Comparison of ENCODE assay signal across 12 cellular contexts in genomic region chr7:23333671-23334246, GRCh38. TPM values are rescaled to one million over a fixed set of nuclear protein-coding genes. Genes with fewer than 3 reads are reported as not detected.
DNase-seq lines count a peak whose midpoint lies in the region; ATAC-seq, FAIRE-seq and TF ChIP-seq lines count a peak whose summit lies in the region.
"Had no signal": no experiment of that assay in that cellular context is flagged by ENCODE, and none has a peak within 500 bp of the region (broad histone marks: within the 10 kb centered on the region; RNA-seq: fewer than 3 reads in every experiment).

No MANE protein-coding gene starts in this region.

- no peak overlapping the region for H2AFZ ChIP-seq in K562 (ENCODE audit: low read depth, low read length)
- H2AFZ ChIP-seq: GM23338 had no signal

- in situ Hi-C loops in K562 (cut with MboI), result no loop called here

- H3K4me2 ChIP-seq in K562 (ENCODE audit: insufficient read depth, low read length), result no peak overlapping the region
- H3K4me2 ChIP-seq: GM23338 had no signal

- H3K36me3 ChIP-seq in K562 (ENCODE audit: control insufficient read depth, insufficient read depth, low read length) (peaks cover 83% of the 10 kb centered on the region), upper lobe of left lung (no peaks in the 10 kb centered on the region)

- H3K79me2 ChIP-seq in K562 (ENCODE audit: control insufficient read depth, insufficient read depth, low read length), result no peaks in the 10 kb centered on the region

- no peaks in the 10 kb centered on the region for H3K4me1 Mint-ChIP-seq in stimulated activated memory B cell treated with anti-CD40 and anti-IgM and Interleukin-4, amounts not matched to agents 10 μg/mL and 1 μg/mL and 100 μg/mL, for 72 hours
- no peaks in the 10 kb centered on the region for H3K4me1 Mint-ChIP-seq in stimulated activated naive CD8-positive, alpha-beta T cell treated with anti-CD3 and anti-CD28 coated beads, Interleukin-15, amount 100 ng/mL, for 72 hours
- H3K4me1 Mint-ChIP-seq: GM23338 had no signal

- H3K4me1 ChIP-seq in K562 (replicated peaks in 1 of 2; ENCODE audit: control insufficient read depth in 2 of 2, insufficient read depth in 2 of 2, low read length in 2 of 2), result no peaks in the 10 kb centered on the region
- H3K4me1 ChIP-seq in upper lobe of left lung, result peaks cover 37 to 40% (median 37%) of the 10 kb centered on the region in 4 donors

- 81% methylated on average over 9 of the region's 9 CpGs for WGBS in K562 (ENCODE audit: insufficient coverage, low coverage, missing lambda C conversion rate)
- WGBS in upper lobe of left lung, 2 donors, result 67 to 68% methylated on average over 9 of the region's 9 CpGs

- CTCF ChIA-PET in K562 (lab: Yijun Ruan, JAX; ENCODE audit: low intra/inter-chr PET ratio), result no interaction called here

- no peak for FAIRE-seq in K562 (lab: Jason Lieb, UNC)

- DNase-seq in HPDE6-E6E7 (ENCODE audit: extremely low spot score) (peak; percentile 41), K562 (ENCODE audit: extremely low read depth in 1 of 4, low spot score in 3 of 4) (no peak), hepatic stellate cell (ENCODE audit: low spot score) (peak; percentile 61), upper lobe of left lung (no peak), globus pallidus (ENCODE audit: low spot score) (no peak)
- DNase-seq in stimulated activated naive CD8-positive, alpha-beta T cell treated with anti-CD3 and anti-CD28 coated beads, Interleukin-15, amount 100 ng/mL, for 72 hours, result no peak
- DNase-seq: NK-92 treated with Interleukin-12 subunit alpha and Interleukin-12 subunit beta, amount 100 ng/mL, for 24 hours had no signal

- H3K27ac ChIP-seq in K562 (ENCODE audit: extremely low read depth, low read depth, low read length) (no peak overlapping the region), upper lobe of left lung (peak overlapping the region; percentile 2 to 58 (median 34))

- no peaks in the 10 kb centered on the region for H3K27me3 ChIP-seq in K562 (ENCODE audit: control insufficient read depth in 2 of 2, insufficient read depth in 2 of 2, low read length in 2 of 2)
- H3K27me3 ChIP-seq in upper lobe of left lung, result no peaks in the 10 kb centered on the region

- BruUV-seq in K562 (replicated peaks; lab: Mats Ljungman, UMichigan), result TSS peak; percentile 8

- H3K36me3 Mint-ChIP-seq in stimulated activated memory B cell treated with anti-CD40 and anti-IgM and Interleukin-4, amounts not matched to agents 10 μg/mL and 1 μg/mL and 100 μg/mL, for 72 hours, result peaks cover 6% of the 10 kb centered on the region

- H3K9me1 ChIP-seq in K562 (ENCODE audit: control insufficient read depth, insufficient read depth, low read length), result no peaks in the 10 kb centered on the region

- H3K4me3 ChIP-seq in K562 (no peak overlapping the region), upper lobe of left lung (no peak overlapping the region)
- H3K4me3 ChIP-seq: GM23338, skin epidermis had no signal

- H3K9me3 Mint-ChIP-seq in stimulated activated memory B cell treated with anti-CD40 and anti-IgM and Interleukin-4, amounts not matched to agents 10 μg/mL and 1 μg/mL and 100 μg/mL, for 72 hours, result no peaks in the 10 kb centered on the region
- H3K9me3 Mint-ChIP-seq in stimulated activated naive CD8-positive, alpha-beta T cell treated with anti-CD3 and anti-CD28 coated beads, Interleukin-15, amount 100 ng/mL, for 72 hours, result no peaks in the 10 kb centered on the region
- H3K9me3 Mint-ChIP-seq: GM23338; stimulated activated naive CD8-positive, alpha-beta T cell treated with anti-CD3 and anti-CD28 coated beads, Interleukin-15, Interleukin-2, amounts not matched to agents 100 ng/mL and 50 ng/mL, for 24 hours had no signal

- H3K4me3 Mint-ChIP-seq in stimulated activated memory B cell treated with anti-CD40 and anti-IgM and Interleukin-4, amounts not matched to agents 10 μg/mL and 1 μg/mL and 100 μg/mL, for 72 hours, result no peak overlapping the region
- no peak overlapping the region for H3K4me3 Mint-ChIP-seq in stimulated activated naive CD8-positive, alpha-beta T cell treated with anti-CD3 and anti-CD28 coated beads, Interleukin-15, amount 100 ng/mL, for 72 hours
- H3K4me3 Mint-ChIP-seq: GM23338; stimulated activated naive CD8-positive, alpha-beta T cell treated with anti-CD3 and anti-CD28 coated beads, Interleukin-15, Interleukin-2, amounts not matched to agents 100 ng/mL and 50 ng/mL, for 24 hours had no signal

- TF ChIP-seq RAD21 in K562 (CRISPR knock-in tag; conservative IDR thresholded peaks at IDR 0.05 in 1 of 2, IDR thresholded peaks at IDR 0.05 in 1 of 2), result no peak

- no peaks in the 10 kb centered on the region for H4K20me1 ChIP-seq in K562 (replicated peaks; ENCODE audit: control insufficient read depth, insufficient read depth, low read length)

- no peaks in the 10 kb centered on the region for H3K9me3 ChIP-seq in K562 (replicated peaks; ENCODE audit: control insufficient read depth, insufficient read depth, low read depth, low read length)
- H3K9me3 ChIP-seq in upper lobe of left lung, result no peaks in the 10 kb centered on the region

- TF ChIP-seq POLR2A in K562 (conservative IDR thresholded peaks at IDR 0.05) (no peak), upper lobe of left lung (IDR thresholded peaks at IDR 0.05) (no peak)

- no peaks in the 10 kb centered on the region for H3K27me3 Mint-ChIP-seq in stimulated activated memory B cell treated with anti-CD40 and anti-IgM and Interleukin-4, amounts not matched to agents 10 μg/mL and 1 μg/mL and 100 μg/mL, for 72 hours
- no peaks in the 10 kb centered on the region for H3K27me3 Mint-ChIP-seq in stimulated activated naive CD8-positive, alpha-beta T cell treated with anti-CD3 and anti-CD28 coated beads, Interleukin-15, amount 100 ng/mL, for 72 hours

- H3K27ac Mint-ChIP-seq in stimulated activated memory B cell treated with anti-CD40 and anti-IgM and Interleukin-4, amounts not matched to agents 10 μg/mL and 1 μg/mL and 100 μg/mL, for 72 hours, result no peak overlapping the region
- no peak overlapping the region for H3K27ac Mint-ChIP-seq in stimulated activated naive CD8-positive, alpha-beta T cell treated with anti-CD3 and anti-CD28 coated beads, Interleukin-15, amount 100 ng/mL, for 72 hours
- H3K27ac Mint-ChIP-seq: GM23338; stimulated activated naive CD8-positive, alpha-beta T cell treated with anti-CD3 and anti-CD28 coated beads, Interleukin-15, Interleukin-2, amounts not matched to agents 100 ng/mL and 50 ng/mL, for 24 hours had no signal

- ATAC-seq in K562 (no peak), upper lobe of left lung (ENCODE audit: low FRiP score in 2 of 2) (peak in 1 of 2 donors; percentile 85), HG03159 (IDR thresholded peaks at IDR 0.05; ENCODE audit: unreplicated experiment) (no peak)
- ATAC-seq in stimulated activated memory B cell treated with anti-CD40 and anti-IgM and Interleukin-4, amounts not matched to agents 10 μg/mL and 1 μg/mL and 100 μg/mL, for 72 hours, result no peak
- no peak for ATAC-seq in stimulated activated naive CD8-positive, alpha-beta T cell treated with anti-CD3 and anti-CD28 coated beads, Interleukin-15, amount 100 ng/mL, for 72 hours
- ATAC-seq: GM23338 had no signal

- intact Hi-C loops in K562 (cut with micrococcal nuclease), result no loop called here

- H3K9ac ChIP-seq in K562 (ENCODE audit: insufficient read depth in 1 of 2, low read depth in 2 of 2, low read length in 2 of 2), result no peak overlapping the region

- POLR2A ChIA-PET in K562 (lab: Yijun Ruan, JAX), result interaction anchor here (1.6 kb wide), 1 partner anchor 33 kb away, joined by 3 read pairs; no protein-coding TSS in a partner anchor

- TF ChIP-seq CTCF in K562 (IDR thresholded peaks at IDR 0.05 in 2 of 3, conservative IDR thresholded peaks at IDR 0.05 in 1 of 3; ENCODE audit: insufficient read depth in 2 of 3, low read depth in 1 of 3, low read length in 3 of 3) (no peak), upper lobe of left lung (IDR thresholded peaks at IDR 0.05) (no peak)

- no peak for TF ChIP-seq EP300 in K562 (IDR thresholded peaks at IDR 0.05; ENCODE audit: low read length)
- TF ChIP-seq EP300 in upper lobe of left lung (IDR thresholded peaks at IDR 0.05), result no peak

TF ChIP-seq in K562, 482 proteins besides CTCF, POLR2A, EP300 and RAD21:
- no peak for TF ChIP-seq USF1 (CRISPR knock-in tag; IDR thresholded peaks at IDR 0.05)

RNA-seq across cellular contexts. Expression of gene MALSU1, which starts 34.6 kb away (rescaled TPM):
- total RNA-seq in K562 (2011; cell fraction: chromatin; rRNA removed; ENCODE audit: low replicate concordance), result 28.7 and 47.3 TPM in 2 replicates
- 20.0 and 22.1 TPM in 2 replicates for total RNA-seq in K562 (2011; cell fraction: nucleolus; rRNA removed)
- total RNA-seq in K562 (2011; cell fraction: nucleoplasm; rRNA removed), result 22.9 and 23.3 TPM in 2 replicates
- 221 and 308 TPM in 2 replicates for total RNA-seq in K562 (2014; rRNA removed)
- 81.2 and 83.4 TPM in 2 replicates for total RNA-seq in K562 (2014; rRNA removed; fragmentation: Illumina TruSeq; extraction: Trizol)
- total RNA-seq in K562 (2015; rRNA removed; fragmentation: Illumina TruSeq; extraction: Trizol), result 76.8 and 80.0 TPM in 2 replicates
- 100 and 101 TPM in 2 replicates for total RNA-seq in K562 (2021)
- 70.6 and 93.3 TPM in 2 replicates for polyA plus RNA-seq in K562 (2011; rRNA removed)
- 72.5 and 84.7 TPM in 2 replicates for polyA plus RNA-seq in K562 (2011; cell fraction: cytosol; rRNA removed)
- polyA plus RNA-seq in K562 (2011; cell fraction: nucleus; rRNA removed), result 37.3 and 38.5 TPM in 2 replicates
- 38.9 and 109 TPM in 2 replicates for polyA plus RNA-seq in K562 (2012)
- 48.2 and 82.9 TPM in 2 replicates for polyA plus RNA-seq in K562 (2014; fragmentation: Illumina TruSeq; extraction: Trizol)
- polyA plus RNA-seq in K562 (2014; fragmentation: Nextera tagmentation; extraction: Ambion mirVana), result 10 to 100 TPM; 12.3 to 14.4 TPM
- polyA plus RNA-seq in K562 (2014; rRNA removed), result 141 and 180 TPM in 2 replicates
- polyA minus RNA-seq in K562 (2011; rRNA and poly(A)+ RNA removed), result 82.0 and 88.4 TPM in 2 replicates
- polyA minus RNA-seq in K562 (2011; cell fraction: cytosol; rRNA and poly(A)+ RNA removed), result 42.1 and 47.6 TPM in 2 replicates
- polyA minus RNA-seq in K562 (2011; cell fraction: nucleus; rRNA and poly(A)+ RNA removed), result 24.0 and 39.0 TPM in 2 replicates
- total RNA-seq in upper lobe of left lung, result 10 to 100 TPM; 30.5 to 63.2 (median 44.6) TPM

Comparison
In these comparisons a context has a peak if more than half of its experiments do, and no peak if none do; other contexts are left out.
1. DNase-seq: peak in HPDE6-E6E7 (single experiment) and hepatic stellate cell (single experiment); none in K562 (0 of 4), upper lobe of left lung (0 of 2), globus pallidus (single experiment) and stimulated activated naive CD8-positive, alpha-beta T cell treated with anti-CD3 and anti-CD28 coated beads, Interleukin-15, amount 100 ng/mL, for 72 hours (0 of 2).